2 cellular contexts compared by ENCODE assay signal in genomic region chr17:56148333-56148732, GRCh38.
TF ChIP-seq lines count a peak whose summit lies in the region.

No MANE protein-coding gene starts in this region.

TF ChIP-seq in K562, 482 proteins besides CTCF, POLR2A, EP300 and RAD21:
- TF ChIP-seq MAFG (tag; conservative IDR thresholded peaks at IDR 0.05) = 0 out of 2 replicates have a peak, but pooled peaks have one; percentile 6
- TF ChIP-seq PTTG1 (tag; IDR thresholded peaks at IDR 0.05; ENCODE audit: low read depth) = no peak
TF ChIP-seq in K562: peak in this region for 1.

TF ChIP-seq in HepG2, 621 proteins besides CTCF, POLR2A, EP300 and RAD21:
- TF ChIP-seq CEBPB (IDR thresholded peaks at IDR 0.05; ENCODE audit: borderline replicate concordance, low read depth, low read length) = peak; percentile 53; the same call in 1 of the 2 replicates
- TF ChIP-seq NR2F6 (IDR thresholded peaks at IDR 0.05) = 0 out of 2 replicates have a peak, but pooled peaks have one; percentile 4
- no peak for TF ChIP-seq NR2F6 (CRISPR knock-in tag; IDR thresholded peaks at IDR 0.05)
- TF ChIP-seq, protein P1, sequence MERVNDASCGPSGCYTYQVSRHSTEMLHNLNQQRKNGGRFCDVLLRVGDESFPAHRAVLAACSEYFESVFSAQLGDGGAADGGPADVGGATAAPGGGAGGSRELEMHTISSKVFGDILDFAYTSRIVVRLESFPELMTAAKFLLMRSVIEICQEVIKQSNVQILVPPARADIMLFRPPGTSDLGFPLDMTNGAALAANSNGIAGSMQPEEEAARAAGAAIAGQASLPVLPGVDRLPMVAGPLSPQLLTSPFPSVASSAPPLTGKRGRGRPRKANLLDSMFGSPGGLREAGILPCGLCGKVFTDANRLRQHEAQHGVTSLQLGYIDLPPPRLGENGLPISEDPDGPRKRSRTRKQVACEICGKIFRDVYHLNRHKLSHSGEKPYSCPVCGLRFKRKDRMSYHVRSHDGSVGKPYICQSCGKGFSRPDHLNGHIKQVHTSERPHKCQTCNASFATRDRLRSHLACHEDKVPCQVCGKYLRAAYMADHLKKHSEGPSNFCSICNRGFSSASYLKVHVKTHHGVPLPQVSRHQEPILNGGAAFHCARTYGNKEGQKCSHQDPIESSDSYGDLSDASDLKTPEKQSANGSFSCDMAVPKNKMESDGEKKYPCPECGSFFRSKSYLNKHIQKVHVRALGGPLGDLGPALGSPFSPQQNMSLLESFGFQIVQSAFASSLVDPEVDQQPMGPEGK (CRISPR knock-in tag; IDR thresholded peaks at IDR 0.05) = no peak
- no peak for TF ChIP-seq HOXA5 (CRISPR knock-in tag; IDR thresholded peaks at IDR 0.05)
- no peak for TF ChIP-seq MYPOP (CRISPR knock-in tag; IDR thresholded peaks at IDR 0.05)
- TF ChIP-seq HNF4A (CRISPR knock-in tag; IDR thresholded peaks at IDR 0.05) = peak; percentile 40; the same call in 1 of the 2 replicates
- no peak for TF ChIP-seq FIP1L1 (IDR thresholded peaks at IDR 0.05; ENCODE audit: borderline replicate concordance, insufficient read depth, low read depth, low read length)
- no peak for TF ChIP-seq ZNF557 (CRISPR knock-in tag; IDR thresholded peaks at IDR 0.05)
- no peak for TF ChIP-seq ELF4 (CRISPR knock-in tag; IDR thresholded peaks at IDR 0.05; ENCODE audit: borderline replicate concordance)
- TF ChIP-seq ZFYVE20 (CRISPR knock-in tag; IDR thresholded peaks at IDR 0.05; ENCODE audit: borderline replicate concordance, low read depth) = no peak
- no peak for TF ChIP-seq SAP130 (CRISPR knock-in tag; IDR thresholded peaks at IDR 0.05; ENCODE audit: low read depth)
- TF ChIP-seq, protein P2, sequence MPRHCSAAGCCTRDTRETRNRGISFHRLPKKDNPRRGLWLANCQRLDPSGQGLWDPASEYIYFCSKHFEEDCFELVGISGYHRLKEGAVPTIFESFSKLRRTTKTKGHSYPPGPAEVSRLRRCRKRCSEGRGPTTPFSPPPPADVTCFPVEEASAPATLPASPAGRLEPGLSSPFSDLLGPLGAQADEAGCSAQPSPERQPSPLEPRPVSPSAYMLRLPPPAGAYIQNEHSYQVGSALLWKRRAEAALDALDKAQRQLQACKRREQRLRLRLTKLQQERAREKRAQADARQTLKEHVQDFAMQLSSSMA (CRISPR knock-in tag; IDR thresholded peaks at IDR 0.05) = no peak
- peak; percentile 24; the same call in 1 of the 2 replicates for TF ChIP-seq RXRB (CRISPR knock-in tag; IDR thresholded peaks at IDR 0.05; ENCODE audit: borderline replicate concordance)
- TF ChIP-seq UBTF (CRISPR knock-in tag; IDR thresholded peaks at IDR 0.05) = no peak
- TF ChIP-seq HOXA3 (CRISPR knock-in tag; IDR thresholded peaks at IDR 0.05) = no peak
- 0 out of 2 replicates have a peak, but pooled peaks have one; percentile 18 for TF ChIP-seq TRIM24 (CRISPR knock-in tag; IDR thresholded peaks at IDR 0.05)
- no peak for TF ChIP-seq CAMTA2 (CRISPR knock-in tag; IDR thresholded peaks at IDR 0.05; ENCODE audit: borderline replicate concordance)
- TF ChIP-seq ZNF644 (CRISPR knock-in tag; IDR thresholded peaks at IDR 0.05; ENCODE audit: low read depth) = 0 out of 2 replicates have a peak, but pooled peaks have one; percentile 38
- TF ChIP-seq ZNF674 (CRISPR knock-in tag; IDR thresholded peaks at IDR 0.05; ENCODE audit: low read depth) = no peak
- peak; percentile 45; the same call in 1 of the 2 replicates for TF ChIP-seq NFE2L2 (IDR thresholded peaks at IDR 0.05; ENCODE audit: low read length)
